ENCODE assay signal across 12 cellular contexts in genomic region chr1:920506-920905, GRCh38. TPM values are rescaled to one million over a fixed set of nuclear protein-coding genes. Genes with fewer than 3 reads are reported as not detected.
DNase-seq lines count a peak whose midpoint lies in the region; ATAC-seq, FAIRE-seq and TF ChIP-seq lines count a peak whose summit lies in the region.
"Had no signal": no experiment of that assay in that cellular context is flagged by ENCODE, and none has a peak within 500 bp of the region (broad histone marks: within the 10 kb centered on the region; RNA-seq: fewer than 3 reads in every experiment).

No MANE protein-coding gene starts in this region.

- H3K9me3 ChIP-seq in HCT116 (ENCODE audit: control insufficient read depth in 1 of 2, insufficient read depth in 1 of 2, low read depth in 1 of 2, low read length in 2 of 2), result no peaks in the 10 kb centered on the region
- H3K9me3 ChIP-seq: Peyer's patch, sigmoid colon had no signal

- H3K4me1 Mint-ChIP-seq in mesothelial cell of epicardium, result peaks cover 68% of the 10 kb centered on the region
- no peaks in the 10 kb centered on the region for H3K4me1 Mint-ChIP-seq in endothelial cell (ENCODE audit: unreplicated experiment)

- ATAC-seq in HCT116 (no peak), SK-N-SH treated with all-trans-retinoic acid at 6 μM for 48 hours (peak; percentile 2)

- H3K36me3 Mint-ChIP-seq in mesothelial cell of epicardium (no peaks in the 10 kb centered on the region), endothelial cell (ENCODE audit: low read depth, unreplicated experiment) (peaks cover 5% of the 10 kb centered on the region)
- H3K36me3 Mint-ChIP-seq: activated naive CD8-positive, alpha-beta T cell treated with anti-CD3 and anti-CD28 coated beads, Interleukin-2, amount 10 ng/mL, durations not matched to agents 7 days and 5 days had no signal

- no peaks in the 10 kb centered on the region for H3K9me2 ChIP-seq in HCT116 (ENCODE audit: insufficient read depth)

- H3K27me3 Mint-ChIP-seq in mesothelial cell of epicardium (ENCODE audit: low read depth), result peaks cover 1% of the 10 kb centered on the region
- peaks cover 14% of the 10 kb centered on the region for H3K27me3 Mint-ChIP-seq in endothelial cell (ENCODE audit: unreplicated experiment)

- peak overlapping the region; percentile 33 for H3K27ac ChIP-seq in C4-2B
- H3K27ac ChIP-seq in HCT116 (ENCODE audit: low read depth, low read length), result peak overlapping the region; percentile 48; the same call in 1 of the 2 replicates
- H3K27ac ChIP-seq: HL-60, Peyer's patch, sigmoid colon had no signal

- H3K36me3 ChIP-seq in HCT116 (ENCODE audit: control insufficient read depth in 1 of 2, insufficient read depth in 2 of 2, low read length in 2 of 2), result no peaks in the 10 kb centered on the region
- H3K36me3 ChIP-seq: Peyer's patch, sigmoid colon had no signal

- FAIRE-seq in GM19239 (lab: Jason Lieb, UNC), result no peak

- no peak for TF ChIP-seq POLR2A in HCT116 (IDR thresholded peaks at IDR 0.05; ENCODE audit: borderline replicate concordance, extremely low read depth, insufficient read depth, insufficient read length)

- CTCF ChIA-PET in HCT116 (lab: Charles Lee), result no interaction called here

- H3K4me2 ChIP-seq in HCT116 (ENCODE audit: low read length), result peak overlapping the region; percentile 72

- no peak overlapping the region for H3K4me3 ChIP-seq in HCT116 (replicated peaks in 1 of 2; ENCODE audit: low read depth in 1 of 2, low read length in 2 of 2)

- H3K9me3 Mint-ChIP-seq in mesothelial cell of epicardium (no peaks in the 10 kb centered on the region), endothelial cell (ENCODE audit: unreplicated experiment) (no peaks in the 10 kb centered on the region)
- H3K9me3 Mint-ChIP-seq: activated naive CD8-positive, alpha-beta T cell treated with anti-CD3 and anti-CD28 coated beads, Interleukin-2, amount 10 ng/mL, durations not matched to agents 7 days and 5 days had no signal

- no peak for DNase-seq in HCT116 (ENCODE audit: low read depth, low spot score)
- DNase-seq in mesothelial cell of epicardium (ENCODE audit: low spot score in 2 of 2, unreplicated experiment in 2 of 2), result no peak
- no peak for DNase-seq in GM19239 (ENCODE audit: insufficient read length, low spot score)
- DNase-seq in endothelial cell (ENCODE audit: low spot score), result no peak
- no peak for DNase-seq in activated CD4-positive, CD25-positive, alpha-beta regulatory T cell treated with anti-CD3 and anti-CD28 coated beads, Interleukin-2, amount 50 U/mL, for 72 hours
- DNase-seq in activated CD4-positive, alpha-beta T cell treated with anti-CD3 and anti-CD28 coated beads for 48 hours, result no peak
- DNase-seq: activated naive CD8-positive, alpha-beta T cell treated with anti-CD3 and anti-CD28 coated beads, Interleukin-2, amount 10 ng/mL, durations not matched to agents 7 days and 5 days; sigmoid colon had no signal

- no peaks in the 10 kb centered on the region for H3K79me2 ChIP-seq in HCT116 (ENCODE audit: insufficient read depth, low read length)

- H3K4me1 ChIP-seq in HCT116 (ENCODE audit: control insufficient read depth in 1 of 2, insufficient read depth in 2 of 2, low read length in 2 of 2), result peaks cover 31 to 41% of the 10 kb centered on the region in 2 experiments

- intact Hi-C loops in HCT116 (cut with micrococcal nuclease), result no loop called here

- no TSS peak for BruUV-seq in HCT116 (replicated peaks; lab: Mats Ljungman, UMichigan)

- TF ChIP-seq CTCF in C4-2B (conservative IDR thresholded peaks at IDR 0.05), result no peak
- no peak for TF ChIP-seq CTCF in HCT116 (IDR thresholded peaks at IDR 0.05 in 2 of 3, conservative IDR thresholded peaks at IDR 0.05 in 1 of 3; ENCODE audit: borderline replicate concordance in 1 of 3, insufficient read depth in 1 of 3, low read depth in 2 of 3, low read length in 2 of 3)
- no peak for TF ChIP-seq CTCF in mesothelial cell of epicardium (IDR thresholded peaks at IDR 0.05; ENCODE audit: unreplicated experiment)
- no peak for TF ChIP-seq CTCF in endothelial cell (IDR thresholded peaks at IDR 0.05; ENCODE audit: unreplicated experiment)

- POLR2A ChIA-PET in HCT116 (lab: Charles Lee), result no interaction called here

- peak overlapping the region; percentile 40 for H3K4me3 Mint-ChIP-seq in mesothelial cell of epicardium
- no peak overlapping the region for H3K4me3 Mint-ChIP-seq in endothelial cell (ENCODE audit: unreplicated experiment)
- H3K4me3 Mint-ChIP-seq: activated naive CD8-positive, alpha-beta T cell treated with anti-CD3 and anti-CD28 coated beads, Interleukin-2, amount 10 ng/mL, durations not matched to agents 7 days and 5 days had no signal

- no peak overlapping the region for H2AFZ ChIP-seq in HCT116 (ENCODE audit: low read depth, low read length, poor library complexity, severe bottlenecking)

- H3K27me3 ChIP-seq in HCT116 (ENCODE audit: insufficient read depth, low read length), result peaks cover 38% of the 10 kb centered on the region; the same call in 1 of the 2 replicates

- H3K27ac Mint-ChIP-seq in mesothelial cell of epicardium (peak overlapping the region; percentile 89), endothelial cell (ENCODE audit: unreplicated experiment) (no peak overlapping the region)
- H3K27ac Mint-ChIP-seq: activated naive CD8-positive, alpha-beta T cell treated with anti-CD3 and anti-CD28 coated beads, Interleukin-2, amount 10 ng/mL, durations not matched to agents 7 days and 5 days had no signal

- H3K9ac ChIP-seq in HCT116 (ENCODE audit: low read length), result no peak overlapping the region

- no peaks in the 10 kb centered on the region for H4K20me1 ChIP-seq in HCT116 (ENCODE audit: insufficient read depth)

- no peak for TF ChIP-seq RAD21 in HCT116 (IDR thresholded peaks at IDR 0.05; ENCODE audit: low read depth)

- RAD21 ChIA-PET in HCT116 (lab: Charles Lee; ENCODE audit: low non-redundant PET in 1 of 2, low total read pairs in 2 of 2, uncharacterized antibody in 2 of 2, unreplicated experiment in 2 of 2), result no interaction called here

TF ChIP-seq in HCT116, 20 proteins besides CTCF, POLR2A, EP300 and RAD21 (continues in another document):
- TF ChIP-seq ZFX (IDR thresholded peaks at IDR 0.05) (no peak), SIN3A (IDR thresholded peaks at IDR 0.05; ENCODE audit: low read depth) (no peak), ELF1 (IDR thresholded peaks at IDR 0.05; ENCODE audit: borderline replicate concordance, low read depth) (no peak), CEBPB (IDR thresholded peaks at IDR 0.05; ENCODE audit: low read depth) (no peak)

TF ChIP-seq in SK-N-SH treated with all-trans-retinoic acid at 6 μM for 48 hours, 23 proteins besides CTCF, POLR2A, EP300 and RAD21:
- TF ChIP-seq ZFP30 (CRISPR knock-in tag; IDR thresholded peaks at IDR 0.05), result no peak
- no peak for TF ChIP-seq ESRRG (CRISPR knock-in tag; IDR thresholded peaks at IDR 0.05)
- no peak for TF ChIP-seq ZC3H10 (CRISPR knock-in tag; IDR thresholded peaks at IDR 0.05)
- no peak for TF ChIP-seq ZFP3 (CRISPR knock-in tag; IDR thresholded peaks at IDR 0.05)
- no peak for TF ChIP-seq POU6F1 (CRISPR knock-in tag; IDR thresholded peaks at IDR 0.05; ENCODE audit: borderline replicate concordance, low read depth)
- TF ChIP-seq GLIS3 (CRISPR knock-in tag; IDR thresholded peaks at IDR 0.05), result no peak
- TF ChIP-seq ZNF8 (CRISPR knock-in tag; IDR thresholded peaks at IDR 0.05), result no peak

RNA-seq across cellular contexts. Expression of gene SAMD11, which starts 3.2 kb away (rescaled TPM):
- total RNA-seq in HCT116 (2021; ENCODE audit: unreplicated experiment) (11.5 TPM), mesothelial cell of epicardium (303 to 325 TPM (median 313 TPM) in 3 replicates), endothelial cell (ENCODE audit: unreplicated experiment) (not detected)
- polyA plus RNA-seq in HCT116 (2012), result 2.3 and 3.9 TPM in 2 replicates

RNA-seq across cellular contexts. Expression of gene NOC2L, which starts 38.5 kb away (rescaled TPM):
- total RNA-seq in HCT116 (2021; ENCODE audit: unreplicated experiment) (260 TPM), mesothelial cell of epicardium (69.3 to 73.1 TPM (median 69.8 TPM) in 3 replicates), endothelial cell (ENCODE audit: unreplicated experiment) (56.5 TPM)
- 169 and 185 TPM in 2 replicates for polyA plus RNA-seq in HCT116 (2012)

RNA-seq across cellular contexts. Expression of gene KLHL17, which starts 39.9 kb away (rescaled TPM):
- 100.0 TPM for total RNA-seq in HCT116 (2021; ENCODE audit: unreplicated experiment)
- 58.8 and 68.9 TPM in 2 replicates for polyA plus RNA-seq in HCT116 (2012)
- 44.7 to 49.8 TPM (median 47.0 TPM) in 3 replicates for total RNA-seq in mesothelial cell of epicardium
- total RNA-seq in endothelial cell (ENCODE audit: unreplicated experiment), result 18.7 TPM

RNA-seq across cellular contexts. Expression of gene PLEKHN1, which starts 45.8 kb away (rescaled TPM):
- 11.6 TPM for total RNA-seq in HCT116 (2021; ENCODE audit: unreplicated experiment)
- 9.4 and 9.6 TPM in 2 replicates for polyA plus RNA-seq in HCT116 (2012)
- total RNA-seq in mesothelial cell of epicardium, result 33.6 to 36.0 TPM (median 34.4 TPM) in 3 replicates
- total RNA-seq in endothelial cell (ENCODE audit: unreplicated experiment), result not detected
- total RNA-seq: sigmoid colon had no signal

Comparison
In these comparisons a context has a peak if more than half of its experiments do, and no peak if none do; other contexts are left out.
1. RNA of gene SAMD11, which starts 3.2 kb away (total RNA-seq): 303 to 325 TPM in mesothelial cell of epicardium; 11.5 TPM in HCT116 (single experiment) and not detected in endothelial cell (single experiment); every median in the first group is over 10 times any median in the second.